8 cellular contexts compared by ENCODE assay signal in the genomic region with DNA sequence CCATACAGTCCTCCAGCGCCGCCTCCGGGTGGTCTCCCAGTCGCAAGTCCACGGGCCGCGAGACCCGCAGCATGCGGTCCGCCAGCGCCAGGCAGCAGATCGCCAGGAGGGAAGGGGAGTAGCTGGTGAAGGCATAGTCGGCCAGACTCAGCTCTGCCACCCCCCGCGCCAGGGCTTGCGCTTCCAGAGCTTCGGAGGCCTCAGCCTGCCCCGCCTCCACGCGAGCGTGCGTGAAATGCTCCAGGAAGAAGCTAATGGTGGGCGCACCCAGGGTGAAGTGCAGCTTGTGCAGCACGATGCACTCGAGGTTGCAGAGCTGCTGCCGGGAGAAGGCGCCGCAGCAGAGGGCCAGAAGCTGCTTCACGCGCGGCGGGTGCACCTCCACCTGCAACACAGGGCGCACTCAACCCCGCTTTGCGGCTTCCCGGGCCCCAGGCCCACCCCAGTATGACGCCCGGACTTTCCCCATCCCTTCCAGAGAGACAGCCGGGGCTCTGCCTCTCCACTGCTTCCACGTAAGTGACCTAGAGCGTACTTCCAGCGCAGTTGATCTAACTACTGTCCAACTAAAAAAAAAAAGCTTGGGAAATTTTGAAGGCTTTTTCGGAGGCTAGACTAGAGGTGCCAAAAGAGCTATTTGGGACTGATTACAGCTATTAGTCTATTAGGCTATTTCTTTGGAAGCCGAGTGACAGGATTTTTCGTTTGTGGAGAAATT.
A peak's percentile ranks its signal among the peaks of the same experiment; 100 is the strongest.
DNase-seq lines count a peak whose midpoint lies in the region; ATAC-seq and TF ChIP-seq lines count a peak whose summit lies in the region.

No MANE protein-coding gene starts in this region.

- peak; percentile 26 for DNase-seq in ELR (ENCODE audit: low read depth)
- DNase-seq in NCI-H69 (lab: John Stamatoyannopoulos, UW), result peak; percentile 77
- DNase-seq in brain microvascular endothelial cell, result no peak
- DNase-seq in NK-92 (lab: John Stamatoyannopoulos, UW; ENCODE audit: unreplicated experiment), result no peak
- DNase-seq in DMS153 (lab: John Stamatoyannopoulos, UW), result no peak

- in situ Hi-C loops in brain microvascular endothelial cell (cut with HindIII; ENCODE audit: low pct_ligation_motif_present, low sequenced_read_pairs), result no loop called here

- H3K9me3 ChIP-seq in muscle layer of colon (ENCODE audit: low read length), result no peaks in the 10 kb centered on the region

- TF ChIP-seq CTCF in brain microvascular endothelial cell (IDR thresholded peaks at IDR 0.05; ENCODE audit: low read depth, low read length, missing control alignments), result peak; percentile 34

- ATAC-seq in HG03095 (IDR thresholded peaks at IDR 0.05; ENCODE audit: unreplicated experiment) (no peak), GM21381 (IDR thresholded peaks at IDR 0.05; ENCODE audit: unreplicated experiment) (no peak)

- peaks cover 30% of the 10 kb centered on the region for H3K4me1 ChIP-seq in muscle layer of colon (ENCODE audit: insufficient read depth, low read length)

- H3K4me3 ChIP-seq in brain microvascular endothelial cell (ENCODE audit: low read depth, low read length) (peak overlapping the region; percentile 9), muscle layer of colon (ENCODE audit: low read depth in 1 of 2, low read length in 2 of 2) (peak overlapping the region; percentile 6 to 73)

- H3K27me3 ChIP-seq in brain microvascular endothelial cell (replicated peaks) (peaks cover 66% of the 10 kb centered on the region), muscle layer of colon (ENCODE audit: control insufficient read depth in 1 of 2, insufficient read depth in 2 of 2, low read length in 2 of 2) (peaks cover 73 to 92% of the 10 kb centered on the region in 2 donors)

- H3K36me3 ChIP-seq in brain microvascular endothelial cell (replicated peaks), result no peaks in the 10 kb centered on the region
- no peaks in the 10 kb centered on the region for H3K36me3 ChIP-seq in muscle layer of colon (ENCODE audit: insufficient read depth, low read length)

- H3K27ac ChIP-seq in brain microvascular endothelial cell (no peak overlapping the region), muscle layer of colon (ENCODE audit: low read depth, low read length) (no peak overlapping the region)

- no peak overlapping the region for H3K9ac ChIP-seq in muscle layer of colon (ENCODE audit: low read length)

Comparison
In these comparisons a context has a peak if more than half of its experiments do, and no peak if none do; other contexts are left out.
1. DNase-seq: peak in ELR (single experiment) and NCI-H69 (single experiment); none in brain microvascular endothelial cell (single experiment), NK-92 (single experiment) and DMS153 (single experiment).